Comparison of ENCODE assay signal across 18 cellular contexts in the genomic region with DNA sequence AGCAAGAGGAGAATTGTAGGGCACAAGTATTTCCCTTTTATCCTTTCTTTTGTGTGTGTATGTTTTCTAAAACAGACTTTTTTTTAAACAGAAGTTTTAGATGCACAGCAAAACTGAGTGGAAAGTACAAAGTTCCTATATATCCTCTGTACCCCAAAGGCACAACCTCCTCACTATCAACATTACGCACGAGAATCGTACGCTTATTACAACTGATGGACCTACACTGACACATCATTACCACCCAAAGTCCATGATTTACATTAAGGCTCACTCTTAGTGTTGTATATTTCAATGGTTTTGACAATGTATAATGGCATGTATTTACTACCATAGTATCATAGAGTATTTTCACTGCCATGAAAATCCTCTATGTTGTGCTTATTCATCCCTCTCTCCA.
"Had no signal": no experiment of that assay in that cellular context is flagged by ENCODE, and none has a peak within 500 bp of the region (broad histone marks: within the 10 kb centered on the region; RNA-seq: fewer than 3 reads in every experiment).

No MANE protein-coding gene starts in this region.

- H3K9me3 ChIP-seq: lower lobe of right lung, psoas muscle, spleen, testis, tibial artery had no signal

- H3K4me2 ChIP-seq: neural progenitor cell had no signal

- H3K27me3 ChIP-seq: dorsolateral prefrontal cortex, neural progenitor cell, spleen, testis, tibial artery had no signal

- H3K9ac ChIP-seq: neural progenitor cell had no signal

- H3K27ac Mint-ChIP-seq: nephron; neural progenitor cell; stimulated activated memory B cell treated with anti-CD40 and anti-IgM and Interleukin-4, amounts not matched to agents 10 μg/mL and 1 μg/mL and 100 μg/mL, for 72 hours; type B pancreatic cell had no signal

- DNase-seq: dorsolateral prefrontal cortex; effector CD4-positive, alpha-beta T cell; hypothalamus; left ventricle myocardium superior; lower lobe of right lung; psoas muscle; right cardiac atrium; spleen; stimulated activated CD4-positive, alpha-beta T cell treated with anti-CD3 and anti-CD28 coated beads, Interleukin-4, amount 100 ng/mL, for 4 hours; stimulated activated naive CD8-positive, alpha-beta T cell treated with anti-CD3 and anti-CD28 coated beads, Interleukin-15, Interleukin-2, amounts not matched to agents 100 U/mL and 50 U/mL, for 24 hours; substantia nigra; testis; tibial artery had no signal

- H3K36me3 Mint-ChIP-seq: neural progenitor cell; stimulated activated memory B cell treated with anti-CD40 and anti-IgM and Interleukin-4, amounts not matched to agents 10 μg/mL and 1 μg/mL and 100 μg/mL, for 72 hours had no signal

- H3K4me3 Mint-ChIP-seq: nephron; neural progenitor cell; stimulated activated memory B cell treated with anti-CD40 and anti-IgM and Interleukin-4, amounts not matched to agents 10 μg/mL and 1 μg/mL and 100 μg/mL, for 72 hours; type B pancreatic cell had no signal

- ATAC-seq: left ventricle myocardium superior; lower lobe of right lung; psoas muscle; right cardiac atrium; stimulated activated memory B cell treated with anti-CD40 and anti-IgM and Interleukin-4, amounts not matched to agents 10 μg/mL and 1 μg/mL and 100 μg/mL, for 72 hours; stimulated activated naive CD8-positive, alpha-beta T cell treated with anti-CD3 and anti-CD28 coated beads, Interleukin-15, Interleukin-2, amounts not matched to agents 100 U/mL and 50 U/mL, for 24 hours had no signal

- H3K4me1 ChIP-seq: psoas muscle, testis had no signal

- H3K27me3 Mint-ChIP-seq: stimulated activated memory B cell treated with anti-CD40 and anti-IgM and Interleukin-4, amounts not matched to agents 10 μg/mL and 1 μg/mL and 100 μg/mL, for 72 hours; type B pancreatic cell had no signal

- H3K36me3 ChIP-seq: lower lobe of right lung, neural progenitor cell, spleen, tibial artery had no signal

- H2AFZ ChIP-seq: neural progenitor cell had no signal

- H3K27ac ChIP-seq: dorsolateral prefrontal cortex, lower lobe of right lung, neural progenitor cell, psoas muscle, skin epidermis, testis, tibial artery had no signal

- H3K4me3 ChIP-seq: dorsolateral prefrontal cortex, lower lobe of right lung, neural progenitor cell, psoas muscle, skin epidermis, spleen, testis, tibial artery had no signal

- H3K9me3 Mint-ChIP-seq: nephron; neural progenitor cell; stimulated activated memory B cell treated with anti-CD40 and anti-IgM and Interleukin-4, amounts not matched to agents 10 μg/mL and 1 μg/mL and 100 μg/mL, for 72 hours; type B pancreatic cell had no signal
